In genomic region chr12:108690799-108691153, GRCh38 we compare ENCODE assay signal across 8 cellular contexts. TPM values are rescaled to one million over a fixed set of nuclear protein-coding genes. Genes with fewer than 3 reads are reported as not detected.
A peak's percentile ranks its signal among the peaks of the same experiment; 100 is the strongest.
DNase-seq lines count a peak whose midpoint lies in the region; ATAC-seq and TF ChIP-seq lines count a peak whose summit lies in the region.

No MANE protein-coding gene starts in this region.

- WGBS in gastroesophageal sphincter (ENCODE audit: low coverage in 1 of 2), 2 donors = 15 to 31% methylated on average over 2 of the region's 2 CpGs
- WGBS in stomach, 5 donors = 50 to 76% (median 70%) methylated on average over 2 of the region's 2 CpGs

- peak overlapping the region; percentile 97 for H3K27ac Mint-ChIP-seq in T-helper 1 cell treated with Interleukin-12 subunit alpha and Interleukin-12 subunit beta and Interleukin-4 antibody, amounts not matched to agents 30 μg/mL and 1 μg/mL, for 36 hours

- H3K27me3 ChIP-seq in gastroesophageal sphincter (no peaks in the 10 kb centered on the region), stomach (no peaks in the 10 kb centered on the region)

- TF ChIP-seq EP300 in gastroesophageal sphincter (IDR thresholded peaks at IDR 0.05) = no peak
- no peak for TF ChIP-seq EP300 in stomach (IDR thresholded peaks at IDR 0.05)

- H3K4me1 Mint-ChIP-seq in T-helper 1 cell treated with Interleukin-12 subunit alpha and Interleukin-12 subunit beta and Interleukin-4 antibody, amounts not matched to agents 30 μg/mL and 1 μg/mL, for 36 hours (ENCODE audit: low read depth) = peaks cover 55% of the 10 kb centered on the region

- ATAC-seq in gastroesophageal sphincter (no peak), HG03196 (IDR thresholded peaks at IDR 0.05; ENCODE audit: unreplicated experiment) (no peak)

- DNase-seq in T-helper 1 cell (no peak), stomach (no peak), NCI-H1694 (lab: John Stamatoyannopoulos, UW) (no peak), KG1 (lab: John Stamatoyannopoulos, UW) (no peak)

- no peaks in the 10 kb centered on the region for H3K27me3 Mint-ChIP-seq in T-helper 1 cell treated with Interleukin-12 subunit alpha and Interleukin-12 subunit beta and Interleukin-4 antibody, amounts not matched to agents 30 μg/mL and 1 μg/mL, for 36 hours (ENCODE audit: low read depth)

- H3K36me3 ChIP-seq in gastroesophageal sphincter = no peaks in the 10 kb centered on the region
- no peaks in the 10 kb centered on the region for H3K36me3 ChIP-seq in stomach

- TF ChIP-seq POLR2A in gastroesophageal sphincter (IDR thresholded peaks at IDR 0.05) = no peak
- no peak for TF ChIP-seq POLR2A in stomach (IDR thresholded peaks at IDR 0.05)

- H3K9me3 ChIP-seq in gastroesophageal sphincter (no peaks in the 10 kb centered on the region), stomach (no peaks in the 10 kb centered on the region)

- H3K4me3 Mint-ChIP-seq in T-helper 1 cell treated with Interleukin-12 subunit alpha and Interleukin-12 subunit beta and Interleukin-4 antibody, amounts not matched to agents 30 μg/mL and 1 μg/mL, for 36 hours = peak overlapping the region; percentile 82

- peaks cover 4% of the 10 kb centered on the region for H3K36me3 Mint-ChIP-seq in T-helper 1 cell treated with Interleukin-12 subunit alpha and Interleukin-12 subunit beta and Interleukin-4 antibody, amounts not matched to agents 30 μg/mL and 1 μg/mL, for 36 hours (ENCODE audit: low read depth)

- TF ChIP-seq CTCF in VCaP (conservative IDR thresholded peaks at IDR 0.05) = no peak
- TF ChIP-seq CTCF in gastroesophageal sphincter (IDR thresholded peaks at IDR 0.05) = no peak
- TF ChIP-seq CTCF in stomach (IDR thresholded peaks at IDR 0.05) = no peak

- H3K9me3 Mint-ChIP-seq in T-helper 1 cell treated with Interleukin-12 subunit alpha and Interleukin-12 subunit beta and Interleukin-4 antibody, amounts not matched to agents 30 μg/mL and 1 μg/mL, for 36 hours = no peaks in the 10 kb centered on the region

- intact Hi-C loops in stomach (cut with DNase I; ENCODE audit: low total_unique reads) = no loop called here

- H3K4me3 ChIP-seq in gastroesophageal sphincter = peak overlapping the region; percentile 10 to 25
- H3K4me3 ChIP-seq in stomach = peak overlapping the region in 3 of 4 donors; percentile 6 to 19 (median 12)

- H3K4me1 ChIP-seq in gastroesophageal sphincter (peaks cover 42 to 98% (median 58%) of the 10 kb centered on the region in 3 donors), stomach (peaks cover 28 to 91% (median 68%) of the 10 kb centered on the region in 4 donors)

- peak overlapping the region; percentile 88 for H3K27ac ChIP-seq in VCaP
- peak overlapping the region; percentile 94 to 97 (median 96) for H3K27ac ChIP-seq in gastroesophageal sphincter
- H3K27ac ChIP-seq in stomach = peak overlapping the region; percentile 52 to 93 (median 89)

RNA-seq across cellular contexts. Expression of gene CORO1C, which starts 40.5 kb away (rescaled TPM):
- total RNA-seq in gastroesophageal sphincter (100 to 1,000 TPM; 277 to 473 (median 342) TPM), stomach (100 to 1,000 TPM; 143 to 392 (median 188) TPM)
- polyA plus RNA-seq in stomach = 10 to 100 TPM; 27.4 to 45.4 (median 44.1) TPM

RNA-seq across cellular contexts. Expression of gene SELPLG, which starts 57.1 kb away (rescaled TPM):
- total RNA-seq in gastroesophageal sphincter = 10 to 100 TPM in 1 of 4 donors, 1 to 10 TPM in 3; 3.6 to 12.4 (median 5.5) TPM
- 1 to 10 TPM; 1.2 to 6.1 (median 2.4) TPM for total RNA-seq in stomach
- polyA plus RNA-seq in stomach = 1 to 10 TPM; 1.7 to 4.1 (median 3.5) TPM
